ENCODE assay signal across 15 cellular contexts in genomic region chr2:23597687-23598086, GRCh38.
DNase-seq lines count a peak whose midpoint lies in the region; ATAC-seq and TF ChIP-seq lines count a peak whose summit lies in the region.
"Had no signal": no experiment of that assay in that cellular context is flagged by ENCODE, and none has a peak within 500 bp of the region (broad histone marks: within the 10 kb centered on the region; RNA-seq: fewer than 3 reads in every experiment).

No MANE protein-coding gene starts in this region.

- H3K4me3 ChIP-seq in gastroesophageal sphincter = no peak overlapping the region
- H3K4me3 ChIP-seq in rectal smooth muscle tissue (ENCODE audit: low read length) = no peak overlapping the region
- H3K4me3 ChIP-seq in stomach smooth muscle (ENCODE audit: low read length in 2 of 2) = no peak overlapping the region
- H3K4me3 ChIP-seq: A549 had no signal

- no peak overlapping the region for H3K27ac Mint-ChIP-seq in chondrocyte (ENCODE audit: unreplicated experiment)
- H3K27ac Mint-ChIP-seq: CD4-positive, alpha-beta memory T cell; H9 had no signal

- H3K27me3 ChIP-seq in gastroesophageal sphincter = no peaks in the 10 kb centered on the region
- H3K27me3 ChIP-seq in rectal smooth muscle tissue (ENCODE audit: control insufficient read depth, insufficient read depth, low read length) = no peaks in the 10 kb centered on the region
- H3K27me3 ChIP-seq in stomach smooth muscle (ENCODE audit: control insufficient read depth in 1 of 2, insufficient read depth in 2 of 2, low read length in 2 of 2) = no peaks in the 10 kb centered on the region
- H3K27me3 ChIP-seq: BE2C had no signal

- H3K4me1 Mint-ChIP-seq in chondrocyte (ENCODE audit: low read depth) = peaks cover 63% of the 10 kb centered on the region
- H3K4me1 Mint-ChIP-seq: CD4-positive, alpha-beta memory T cell had no signal

- ATAC-seq in gastroesophageal sphincter = no peak
- ATAC-seq: A549 had no signal

- H3K4me1 ChIP-seq in gastroesophageal sphincter = peaks cover 10 to 97% (median 30%) of the 10 kb centered on the region in 3 donors
- H3K4me1 ChIP-seq in rectal smooth muscle tissue (ENCODE audit: control insufficient read depth, insufficient read depth, low read length) = peaks cover 46% of the 10 kb centered on the region
- peaks cover 76% of the 10 kb centered on the region for H3K4me1 ChIP-seq in stomach smooth muscle (ENCODE audit: control insufficient read depth, insufficient read depth, low read length)

- H3K36me3 ChIP-seq in gastroesophageal sphincter (no peaks in the 10 kb centered on the region), rectal smooth muscle tissue (ENCODE audit: control insufficient read depth, insufficient read depth, low read length) (no peaks in the 10 kb centered on the region), stomach smooth muscle (ENCODE audit: control insufficient read depth in 2 of 2, insufficient read depth in 2 of 2, low read length in 2 of 2) (no peaks in the 10 kb centered on the region)
- H3K36me3 ChIP-seq: BE2C had no signal

- no peaks in the 10 kb centered on the region for H3K27me3 Mint-ChIP-seq in chondrocyte (ENCODE audit: low read depth)

- no peaks in the 10 kb centered on the region for H3K36me3 Mint-ChIP-seq in chondrocyte (ENCODE audit: low read depth)
- H3K36me3 Mint-ChIP-seq: CD4-positive, alpha-beta memory T cell had no signal

- 80 to 100% methylated on average over 1 to 2 of the region's 9 CpGs for WGBS in gastroesophageal sphincter (ENCODE audit: low coverage in 1 of 2), 2 donors

- no peak for TF ChIP-seq EP300 in gastroesophageal sphincter (IDR thresholded peaks at IDR 0.05)

- H3K9ac ChIP-seq in rectal smooth muscle tissue (ENCODE audit: low read length) (no peak overlapping the region), stomach smooth muscle (ENCODE audit: low read length in 2 of 2) (no peak overlapping the region)

- H3K4me3 Mint-ChIP-seq in chondrocyte (ENCODE audit: unreplicated experiment) = no peak overlapping the region
- H3K4me3 Mint-ChIP-seq: CD4-positive, alpha-beta memory T cell; H9 had no signal

- TF ChIP-seq CTCF in chondrocyte (IDR thresholded peaks at IDR 0.05) = no peak
- no peak for TF ChIP-seq CTCF in gastroesophageal sphincter (IDR thresholded peaks at IDR 0.05)

- TF ChIP-seq POLR2A in gastroesophageal sphincter (IDR thresholded peaks at IDR 0.05) = no peak

- DNase-seq in chondrocyte (ENCODE audit: low spot score) = peak; percentile 52
- no peak for DNase-seq in activated naive CD4-positive, alpha-beta T cell treated with Interleukin-2 at 50 U/mL for 16 hours
- DNase-seq in COLO668 (lab: John Stamatoyannopoulos, UW; ENCODE audit: unreplicated experiment) = no peak
- DNase-seq in HPDE6-E6E7 (ENCODE audit: extremely low spot score) = no peak
- DNase-seq: BE2C; CD4-positive, alpha-beta memory T cell; COR-L47; DND-41; GDM1; GOT3; H9 had no signal

- H3K9me3 ChIP-seq in gastroesophageal sphincter = no peaks in the 10 kb centered on the region
- H3K9me3 ChIP-seq in stomach smooth muscle (ENCODE audit: control insufficient read depth in 2 of 2, low read length in 2 of 2) = no peaks in the 10 kb centered on the region
- H3K9me3 ChIP-seq: A549, BE2C had no signal

- no peaks in the 10 kb centered on the region for H3K9me3 Mint-ChIP-seq in chondrocyte (ENCODE audit: low read depth)
- H3K9me3 Mint-ChIP-seq: CD4-positive, alpha-beta memory T cell; H9 had no signal

- H3K27ac ChIP-seq in gastroesophageal sphincter (peak overlapping the region; percentile 8 to 88 (median 78)), rectal smooth muscle tissue (ENCODE audit: low read depth, low read length) (peak overlapping the region; percentile 50), stomach smooth muscle (ENCODE audit: low read length) (peak overlapping the region; percentile 41)
- H3K27ac ChIP-seq: A549 had no signal
